1 cellular context compared by ENCODE assay signal in genomic region chr16:19187961-19188360, GRCh38. TPM values are rescaled to one million over a fixed set of nuclear protein-coding genes. Genes with fewer than 3 reads are reported as not detected.
"Had no signal": no experiment of that assay in that cellular context is flagged by ENCODE, and none has a peak within 500 bp of the region (broad histone marks: within the 10 kb centered on the region; RNA-seq: fewer than 3 reads in every experiment).

No MANE protein-coding gene starts in this region.

RNA-seq across cellular contexts. Expression of gene SYT17, which starts 19.9 kb away (rescaled TPM):
- total RNA-seq: G401 had no signal
